ENCODE assay signal across 8 cellular contexts in genomic region chr7:2313450-2314208, GRCh38. TPM values are rescaled to one million over a fixed set of nuclear protein-coding genes. Genes with fewer than 3 reads are reported as not detected.
DNase-seq lines count a peak whose midpoint lies in the region; ATAC-seq and TF ChIP-seq lines count a peak whose summit lies in the region.

No MANE protein-coding gene starts in this region.

- DNase-seq in DMS 273 (lab: John Stamatoyannopoulos, UW; ENCODE audit: unreplicated experiment) (peak; percentile 58), DMS 273 treated with DMSO at 0.1 percent for 48 hours (lab: John Stamatoyannopoulos, UW) (no peak), esophagus squamous epithelium (lab: John Stamatoyannopoulos, UW) (no peak), NCI-H345 (lab: John Stamatoyannopoulos, UW) (no peak), DMS114 treated with DMSO at 0.1 percent for 48 hours (lab: John Stamatoyannopoulos, UW; ENCODE audit: unreplicated experiment) (no peak)

- no peaks in the 10 kb centered on the region for H4K20me1 ChIP-seq in SU-DHL-6 (ENCODE audit: low read depth, low read length)

- H3K4me2 ChIP-seq in SU-DHL-6 (ENCODE audit: low read depth, low read length, poor library complexity, severe bottlenecking) = peak overlapping the region; percentile 72

- H3K27me3 ChIP-seq in SU-DHL-6 (ENCODE audit: low read length) = no peaks in the 10 kb centered on the region
- no peaks in the 10 kb centered on the region for H3K27me3 ChIP-seq in esophagus squamous epithelium

- H3K27ac ChIP-seq in SU-DHL-6 (ENCODE audit: low read depth, low read length) = peak overlapping the region; percentile 75
- H3K27ac ChIP-seq in esophagus squamous epithelium = peak overlapping the region; percentile 84 to 93 (median 90)

- peak; percentile 3 for ATAC-seq in HG02981 (IDR thresholded peaks at IDR 0.05; ENCODE audit: unreplicated experiment)

- peak overlapping the region in 2 of 3 experiments; percentile 30 to 78 for H3K27ac Mint-ChIP-seq in nephron

- no peak for TF ChIP-seq CTCF in SU-DHL-6 (IDR thresholded peaks at IDR 0.05; ENCODE audit: insufficient read depth, low read length, poor library complexity, severe bottlenecking)
- no peak for TF ChIP-seq CTCF in esophagus squamous epithelium (IDR thresholded peaks at IDR 0.05)
- no peak for TF ChIP-seq CTCF in nephron (IDR thresholded peaks at IDR 0.05; ENCODE audit: unreplicated experiment in 3 of 3)

- peaks cover 6% of the 10 kb centered on the region for H3K36me3 Mint-ChIP-seq in nephron (ENCODE audit: low read depth)

- no peak for TF ChIP-seq POLR2A in esophagus squamous epithelium (IDR thresholded peaks at IDR 0.05)

- no peaks in the 10 kb centered on the region for H3K9me3 Mint-ChIP-seq in nephron

- H3K36me3 ChIP-seq in SU-DHL-6 (ENCODE audit: low read length) (no peaks in the 10 kb centered on the region), esophagus squamous epithelium (peaks cover 0 to 14% (median 0%) of the 10 kb centered on the region in 3 donors)

- peak overlapping the region; percentile 86 for H3K9ac ChIP-seq in SU-DHL-6 (ENCODE audit: low read length)

- 33 to 34% methylated on average over 24 to 26 of the region's 42 CpGs for WGBS in esophagus squamous epithelium, 2 donors

- peak overlapping the region; percentile 93 to 96 (median 95) for H3K4me3 Mint-ChIP-seq in nephron

- H3F3A ChIP-seq in SU-DHL-6 (ENCODE audit: insufficient read depth) = peaks cover 31% of the 10 kb centered on the region

- peaks cover 7 to 27% (median 8%) of the 10 kb centered on the region in 3 donors for H3K4me1 ChIP-seq in esophagus squamous epithelium

- intact Hi-C loops in esophagus squamous epithelium (cut with DNase I) = no loop called here

- H3K4me1 Mint-ChIP-seq in nephron = peaks cover 9% of the 10 kb centered on the region

- H3K4me3 ChIP-seq in SU-DHL-6 (ENCODE audit: insufficient read depth, low read length, poor library complexity, severe bottlenecking) (peak overlapping the region; percentile 74), esophagus squamous epithelium (peak overlapping the region; percentile 69 to 99 (median 94))

- peaks cover 51% of the 10 kb centered on the region for H3K79me2 ChIP-seq in SU-DHL-6 (ENCODE audit: insufficient read depth, low read length)

- H3K27me3 Mint-ChIP-seq in nephron (ENCODE audit: low read depth) = no peaks in the 10 kb centered on the region

- H3K9me3 ChIP-seq in SU-DHL-6 (ENCODE audit: insufficient read depth, low read length) (no peaks in the 10 kb centered on the region), esophagus squamous epithelium (no peaks in the 10 kb centered on the region)

- H2AFZ ChIP-seq in SU-DHL-6 (ENCODE audit: low read depth, low read length, severe bottlenecking) = peak overlapping the region; percentile 55

- H3K9me2 ChIP-seq in SU-DHL-6 (replicated peaks; ENCODE audit: insufficient read depth, low read length) = no peaks in the 10 kb centered on the region

RNA-seq across cellular contexts. Expression of gene SNX8, which starts 0.6 kb away (rescaled TPM):
- total RNA-seq in esophagus squamous epithelium = 10 to 100 TPM in 3 of 4 donors, 1 to 10 TPM in 1; 4.7 to 17.9 (median 12.5) TPM

RNA-seq across cellular contexts. Expression of gene EIF3B, which starts 41.0 kb away (rescaled TPM):
- total RNA-seq in esophagus squamous epithelium = 100 to 1,000 TPM; 127 to 155 (median 136) TPM
